Comparison of ENCODE assay signal across 10 cellular contexts in the genomic region with DNA sequence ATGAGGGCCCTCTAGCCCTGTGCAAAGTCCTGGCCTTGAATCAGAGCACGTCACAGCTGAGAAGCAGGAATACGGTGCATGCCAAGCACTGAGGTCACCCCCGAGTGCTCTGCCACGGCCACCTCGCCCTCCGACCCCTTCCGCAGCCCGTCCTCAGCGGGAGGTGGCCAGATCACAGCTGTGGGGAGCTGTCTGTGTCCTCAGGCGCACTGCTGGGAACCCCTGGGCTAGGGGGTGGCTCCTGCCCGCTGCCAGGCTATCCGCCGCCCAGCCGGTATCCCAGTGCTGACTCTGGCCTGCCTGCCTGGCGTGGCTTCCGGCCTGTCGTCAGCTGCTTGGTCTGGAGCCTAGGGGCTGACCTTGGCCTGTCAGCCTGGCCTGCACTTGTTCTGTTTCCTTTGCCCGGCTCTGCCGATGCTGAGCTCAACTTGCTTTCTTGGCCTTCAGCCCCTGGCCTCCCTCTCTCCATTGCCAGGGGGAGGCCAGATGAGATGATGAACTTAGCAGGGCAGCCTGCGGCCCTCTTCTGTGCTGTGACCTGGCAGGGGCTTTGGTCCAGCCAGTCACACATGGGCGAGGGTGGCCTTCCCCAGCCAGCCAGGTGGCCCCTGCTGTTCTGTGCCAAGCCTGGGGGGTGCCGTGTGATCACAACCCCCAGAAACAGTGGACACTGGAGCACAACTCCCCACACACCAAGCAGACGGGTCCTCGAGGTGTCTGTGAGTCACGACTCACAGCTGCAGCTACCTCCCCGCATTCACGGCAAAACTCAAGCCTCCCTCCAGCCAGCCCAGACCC.
DNase-seq lines count a peak whose midpoint lies in the region; ATAC-seq and TF ChIP-seq lines count a peak whose summit lies in the region.
"Had no signal": no experiment of that assay in that cellular context is flagged by ENCODE, and none has a peak within 500 bp of the region (broad histone marks: within the 10 kb centered on the region; RNA-seq: fewer than 3 reads in every experiment).

No MANE protein-coding gene starts in this region.

- peaks cover 10 to 12% (median 11%) of the 10 kb centered on the region in 4 donors for H3K4me1 ChIP-seq in stomach

- TF ChIP-seq EP300 in stomach (IDR thresholded peaks at IDR 0.05) = peak; percentile 20

- ATAC-seq in GM21515 (IDR thresholded peaks at IDR 0.05; ENCODE audit: unreplicated experiment) = no peak

- intact Hi-C loops in stomach (cut with DNase I; ENCODE audit: low total_unique reads) = no loop called here

- peak overlapping the region; percentile 33 to 75 (median 53) for H3K27ac ChIP-seq in stomach
- H3K27ac ChIP-seq: C4-2B had no signal

- no peaks in the 10 kb centered on the region for H3K36me3 Mint-ChIP-seq in HFFc6 (ENCODE audit: low read depth)

- DNase-seq in HFFc6 = peak; percentile 8
- peak; percentile 59 for DNase-seq in fibroblast of gingiva (ENCODE audit: low read depth)
- peak; percentile 37 to 62 for DNase-seq in lung microvascular endothelial cell (ENCODE audit: low read depth in 2 of 2)
- DNase-seq in stomach = no peak
- no peak for DNase-seq in activated T-cell treated with anti-CD3 and anti-CD28 coated beads, Interleukin-2, amount 50 U/mL, for 1 hour
- DNase-seq in kidney glomerular epithelial cell (lab: John Stamatoyannopoulos, UW) = no peak
- no peak for DNase-seq in NCI-H1048 (lab: John Stamatoyannopoulos, UW)
- DNase-seq: NCI-H1105 had no signal

- no peak for TF ChIP-seq POLR2A in stomach (IDR thresholded peaks at IDR 0.05)

- peaks cover 2% of the 10 kb centered on the region for H3K27me3 Mint-ChIP-seq in HFFc6 (ENCODE audit: insufficient read depth)

- no peaks in the 10 kb centered on the region for H3K27me3 ChIP-seq in stomach

- H3K9me3 ChIP-seq in stomach = no peaks in the 10 kb centered on the region

- H3K27ac Mint-ChIP-seq in HFFc6 = peak overlapping the region; percentile 80

- H3K36me3 ChIP-seq in stomach = no peaks in the 10 kb centered on the region

- no peak for TF ChIP-seq CTCF in HFFc6 (IDR thresholded peaks at IDR 0.05)
- no peak for TF ChIP-seq CTCF in stomach (IDR thresholded peaks at IDR 0.05)

- WGBS in stomach, 5 donors = 61 to 73% (median 72%) methylated on average over 12 to 27 of the region's 27 CpGs

- no peak overlapping the region for H3K4me3 ChIP-seq in stomach

- no peak overlapping the region; the same call in 1 of the 2 replicates for H3K4me3 Mint-ChIP-seq in HFFc6

- H3K4me1 Mint-ChIP-seq in HFFc6 (ENCODE audit: low read depth) = peaks cover 28% of the 10 kb centered on the region

- peaks cover 6% of the 10 kb centered on the region for H3K9me3 Mint-ChIP-seq in HFFc6

Comparison
In these comparisons a context has a peak if more than half of its experiments do, and no peak if none do; other contexts are left out.
1. DNase-seq: peak in HFFc6 (single experiment), fibroblast of gingiva (single experiment) and lung microvascular endothelial cell (2 of 2); none in stomach (single experiment), activated T-cell treated with anti-CD3 and anti-CD28 coated beads, Interleukin-2, amount 50 U/mL, for 1 hour (single experiment), kidney glomerular epithelial cell (single experiment) and NCI-H1048 (single experiment).